In the genomic region with DNA sequence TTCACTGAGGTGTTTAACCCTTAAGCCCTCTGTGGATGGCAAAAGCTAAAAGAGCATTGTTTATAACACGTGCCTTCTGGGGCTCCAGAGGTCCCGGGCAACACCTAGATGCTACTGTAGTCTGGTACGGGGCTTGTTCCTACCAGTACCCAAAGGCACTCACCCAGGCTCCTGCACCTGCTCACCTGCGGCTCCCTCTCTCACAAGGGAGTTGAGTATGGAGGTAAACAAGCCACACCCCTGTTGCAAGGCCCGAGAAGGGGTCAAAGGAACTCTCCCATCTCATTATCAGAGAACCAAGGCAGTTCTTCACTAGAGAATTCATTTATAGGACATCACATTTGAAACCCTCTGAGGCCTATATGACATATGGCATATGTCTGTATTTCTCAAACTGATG, we compare ENCODE assay signal across 17 cellular contexts.
"Had no signal": no experiment of that assay in that cellular context is flagged by ENCODE, and none has a peak within 500 bp of the region (broad histone marks: within the 10 kb centered on the region; RNA-seq: fewer than 3 reads in every experiment).

No MANE protein-coding gene starts in this region.

- H3K27ac Mint-ChIP-seq: activated CD4-positive, alpha-beta T cell treated with anti-CD3 and anti-CD28 coated beads, Interleukin-2, amount 10 ng/mL, durations not matched to agents 7 days and 5 days; activated naive CD8-positive, alpha-beta T cell treated with anti-CD3 and anti-CD28 coated beads, Interleukin-2, amount 50 U/mL, for 24 hours; activated T-helper 1 cell treated with anti-CD3 and anti-CD28 coated beads, Interleukin-12 subunit alpha, Interleukin-12 subunit beta, Interleukin-2, Interleukin-4 antibody, amounts not matched to agents 30 ng/mL and 10 ng/mL and 1 ng/mL, durations not matched to agents 14 hours and 24 hours and 36 hours; endodermal cell; mesothelial cell of epicardium; stimulated activated effector memory CD8-positive, alpha-beta T cell treated with anti-CD3 and anti-CD28 coated beads, Interleukin-12 subunit alpha, Interleukin-12 subunit beta, amount 100 ng/mL, for 72 hours; T-helper 2 cell treated with Interferon-gamma antibody and Interleukin-4, amounts not matched to agents 5 μg/mL and 100 μg/mL, for 36 hours had no signal

- H3K27me3 Mint-ChIP-seq: activated naive CD8-positive, alpha-beta T cell treated with anti-CD3 and anti-CD28 coated beads, Interleukin-2, amount 50 U/mL, for 24 hours had no signal

- ATAC-seq: activated naive CD8-positive, alpha-beta T cell treated with anti-CD3 and anti-CD28 coated beads, Interleukin-2, amount 50 U/mL, for 24 hours; gastroesophageal sphincter; heart right ventricle; stimulated activated effector memory CD8-positive, alpha-beta T cell treated with anti-CD3 and anti-CD28 coated beads, Interleukin-12 subunit alpha, Interleukin-12 subunit beta, amount 100 ng/mL, for 72 hours had no signal

- DNase-seq: activated CD4-positive, alpha-beta T cell treated with anti-CD3 and anti-CD28 coated beads, Interleukin-2, amount 10 ng/mL, durations not matched to agents 7 days and 5 days; activated naive CD8-positive, alpha-beta T cell treated with anti-CD3 and anti-CD28 coated beads, Interleukin-2, amount 50 U/mL, for 24 hours; aorta; dorsolateral prefrontal cortex; endodermal cell; erythroblast; heart right ventricle; stimulated activated CD4-positive, alpha-beta T cell treated with anti-CD3 and anti-CD28 coated beads, Interleukin-12 subunit alpha, Interleukin-12 subunit beta, amount 100 ng/mL, for 4 hours had no signal

- H3K36me3 ChIP-seq: breast epithelium, gastroesophageal sphincter, heart right ventricle, thoracic aorta had no signal

- H3K4me3 Mint-ChIP-seq: activated CD4-positive, alpha-beta T cell treated with anti-CD3 and anti-CD28 coated beads, Interleukin-2, amount 10 ng/mL, durations not matched to agents 7 days and 5 days; activated naive CD8-positive, alpha-beta T cell treated with anti-CD3 and anti-CD28 coated beads, Interleukin-2, amount 50 U/mL, for 24 hours; activated T-helper 1 cell treated with anti-CD3 and anti-CD28 coated beads, Interleukin-12 subunit alpha, Interleukin-12 subunit beta, Interleukin-2, Interleukin-4 antibody, amounts not matched to agents 30 ng/mL and 10 ng/mL and 1 ng/mL, durations not matched to agents 14 hours and 24 hours and 36 hours; endodermal cell; mesothelial cell of epicardium; stimulated activated effector memory CD8-positive, alpha-beta T cell treated with anti-CD3 and anti-CD28 coated beads, Interleukin-12 subunit alpha, Interleukin-12 subunit beta, amount 100 ng/mL, for 72 hours; T-helper 2 cell treated with Interferon-gamma antibody and Interleukin-4, amounts not matched to agents 5 μg/mL and 100 μg/mL, for 36 hours had no signal

- H3K27ac ChIP-seq: breast epithelium, dorsolateral prefrontal cortex, gastroesophageal sphincter, heart right ventricle, parathyroid adenoma, thoracic aorta had no signal

- H3K27me3 ChIP-seq: breast epithelium, gastroesophageal sphincter, heart right ventricle had no signal

- H3K4me3 ChIP-seq: breast epithelium, dorsolateral prefrontal cortex, gastroesophageal sphincter, heart right ventricle, lung, thoracic aorta had no signal

- H3K36me3 Mint-ChIP-seq: stimulated activated effector memory CD8-positive, alpha-beta T cell treated with anti-CD3 and anti-CD28 coated beads, Interleukin-12 subunit alpha, Interleukin-12 subunit beta, amount 100 ng/mL, for 72 hours had no signal
